In genomic region chr12:24080465-24080864, GRCh38 we compare ENCODE assay signal across 25 cellular contexts.
"Had no signal": no experiment of that assay in that cellular context is flagged by ENCODE, and none has a peak within 500 bp of the region (broad histone marks: within the 10 kb centered on the region; RNA-seq: fewer than 3 reads in every experiment).

No MANE protein-coding gene starts in this region.

- H3K4me3 ChIP-seq: esophagus squamous epithelium, gastroesophageal sphincter had no signal

- H3K27me3 Mint-ChIP-seq: activated CD4-positive, alpha-beta memory T cell treated with anti-CD3 and anti-CD28 coated beads, Interleukin-2, amount 10 ng/mL, durations not matched to agents 7 days and 5 days; activated CD4-positive, alpha-beta T cell treated with anti-CD3 and anti-CD28 coated beads, Interleukin-2, amount 10 ng/mL, durations not matched to agents 7 days and 5 days; activated naive CD4-positive, alpha-beta T cell treated with anti-CD3 and anti-CD28 coated beads, Interleukin-2, amount 10 ng/mL, durations not matched to agents 7 days and 5 days; activated T-cell treated with anti-CD3 and anti-CD28 coated beads, Interleukin-2, amount 50 U/mL, for 24 hours; effector memory CD8-positive, alpha-beta T cell had no signal

- H3K9me3 Mint-ChIP-seq: activated CD4-positive, alpha-beta T cell treated with anti-CD3 and anti-CD28 coated beads, Interleukin-2, amount 10 ng/mL, durations not matched to agents 7 days and 5 days; activated naive CD4-positive, alpha-beta T cell treated with anti-CD3 and anti-CD28 coated beads, Interleukin-2, amount 10 ng/mL, durations not matched to agents 7 days and 5 days had no signal

- H3K4me1 ChIP-seq: esophagus squamous epithelium, gastroesophageal sphincter had no signal

- H3K4me3 Mint-ChIP-seq: activated CD4-positive, alpha-beta memory T cell treated with anti-CD3 and anti-CD28 coated beads, Interleukin-2, amount 10 ng/mL, durations not matched to agents 7 days and 5 days; activated CD4-positive, alpha-beta T cell treated with anti-CD3 and anti-CD28 coated beads, Interleukin-2, amount 10 ng/mL, durations not matched to agents 7 days and 5 days; activated naive CD4-positive, alpha-beta T cell treated with anti-CD3 and anti-CD28 coated beads, Interleukin-2, amount 10 ng/mL, durations not matched to agents 7 days and 5 days; activated T-cell treated with anti-CD3 and anti-CD28 coated beads, Interleukin-2, amount 50 U/mL, for 24 hours; activated T-cell treated with anti-CD3 and anti-CD28 coated beads, Interleukin-2, amount 50 U/mL, for 72 hours; effector memory CD8-positive, alpha-beta T cell had no signal

- DNase-seq: activated CD4-positive, alpha-beta memory T cell treated with anti-CD3 and anti-CD28 coated beads, Interleukin-2, amount 10 ng/mL, durations not matched to agents 7 days and 5 days; activated CD4-positive, alpha-beta T cell treated with anti-CD3 and anti-CD28 coated beads for 1 hour; activated CD4-positive, alpha-beta T cell treated with anti-CD3 and anti-CD28 coated beads for 4 hours; activated CD4-positive, alpha-beta T cell treated with anti-CD3 and anti-CD28 coated beads, Interleukin-2, amount 10 ng/mL, durations not matched to agents 7 days and 5 days; activated CD4-positive, alpha-beta T cell treated with anti-CD3 and anti-CD28 coated beads, Interleukin-2, amount 50 U/mL, for 4 hours; activated CD8-positive, alpha-beta memory T cell treated with anti-CD3 and anti-CD28 coated beads, Interleukin-2, amount 50 U/mL, for 48 hours; activated gamma-delta T cell; activated naive CD4-positive, alpha-beta T cell; activated naive CD4-positive, alpha-beta T cell treated with anti-CD3 and anti-CD28 coated beads, Interleukin-2, amount 10 ng/mL, durations not matched to agents 7 days and 5 days; activated T-cell treated with anti-CD3 and anti-CD28 coated beads for 4 hours; activated T-cell treated with anti-CD3 and anti-CD28 coated beads, Interleukin-2, amount 50 U/mL, for 24 hours; activated T-cell treated with anti-CD3 and anti-CD28 coated beads, Interleukin-2, amount 50 U/mL, for 72 hours; amniotic stem cell; anterior cingulate cortex; caudate nucleus; cortex of kidney; dermis blood vessel endothelial cell; effector CD4-positive, alpha-beta T cell; effector memory CD8-positive, alpha-beta T cell; esophagus squamous epithelium; foreskin melanocyte; T-helper 2 cell had no signal

- ATAC-seq: activated naive CD4-positive, alpha-beta T cell treated with anti-CD3 and anti-CD28 coated beads, Interleukin-2, amount 50 U/mL, for 72 hours; activated T-cell treated with anti-CD3 and anti-CD28 coated beads, Interleukin-2, amount 50 U/mL, for 72 hours; effector memory CD8-positive, alpha-beta T cell; gastroesophageal sphincter had no signal

- H3K9me3 ChIP-seq: esophagus squamous epithelium, gastroesophageal sphincter had no signal

- H3K4me1 Mint-ChIP-seq: activated CD4-positive, alpha-beta memory T cell treated with anti-CD3 and anti-CD28 coated beads, Interleukin-2, amount 10 ng/mL, durations not matched to agents 7 days and 5 days; activated CD4-positive, alpha-beta T cell treated with anti-CD3 and anti-CD28 coated beads, Interleukin-2, amount 10 ng/mL, durations not matched to agents 7 days and 5 days; activated naive CD4-positive, alpha-beta T cell treated with anti-CD3 and anti-CD28 coated beads, Interleukin-2, amount 10 ng/mL, durations not matched to agents 7 days and 5 days had no signal

- H3K27ac ChIP-seq: epithelial cell of prostate, esophagus squamous epithelium, gastroesophageal sphincter had no signal

- H3K36me3 Mint-ChIP-seq: activated naive CD4-positive, alpha-beta T cell treated with anti-CD3 and anti-CD28 coated beads, Interleukin-2, amount 10 ng/mL, durations not matched to agents 7 days and 5 days; activated naive CD4-positive, alpha-beta T cell treated with anti-CD3 and anti-CD28 coated beads, Interleukin-2, amount 50 U/mL, for 72 hours had no signal

- H3K36me3 ChIP-seq: esophagus squamous epithelium, gastroesophageal sphincter had no signal

- H3K27ac Mint-ChIP-seq: activated CD4-positive, alpha-beta memory T cell treated with anti-CD3 and anti-CD28 coated beads, Interleukin-2, amount 10 ng/mL, durations not matched to agents 7 days and 5 days; activated CD4-positive, alpha-beta T cell treated with anti-CD3 and anti-CD28 coated beads, Interleukin-2, amount 10 ng/mL, durations not matched to agents 7 days and 5 days; activated naive CD4-positive, alpha-beta T cell treated with anti-CD3 and anti-CD28 coated beads, Interleukin-2, amount 10 ng/mL, durations not matched to agents 7 days and 5 days; activated naive CD4-positive, alpha-beta T cell treated with anti-CD3 and anti-CD28 coated beads, Interleukin-2, amount 50 U/mL, for 72 hours; activated T-cell treated with anti-CD3 and anti-CD28 coated beads, Interleukin-2, amount 50 U/mL, for 24 hours; activated T-cell treated with anti-CD3 and anti-CD28 coated beads, Interleukin-2, amount 50 U/mL, for 72 hours; effector memory CD8-positive, alpha-beta T cell had no signal

- H3K27me3 ChIP-seq: esophagus squamous epithelium, gastroesophageal sphincter had no signal
